26 cellular contexts compared by ENCODE assay signal in the genomic region with DNA sequence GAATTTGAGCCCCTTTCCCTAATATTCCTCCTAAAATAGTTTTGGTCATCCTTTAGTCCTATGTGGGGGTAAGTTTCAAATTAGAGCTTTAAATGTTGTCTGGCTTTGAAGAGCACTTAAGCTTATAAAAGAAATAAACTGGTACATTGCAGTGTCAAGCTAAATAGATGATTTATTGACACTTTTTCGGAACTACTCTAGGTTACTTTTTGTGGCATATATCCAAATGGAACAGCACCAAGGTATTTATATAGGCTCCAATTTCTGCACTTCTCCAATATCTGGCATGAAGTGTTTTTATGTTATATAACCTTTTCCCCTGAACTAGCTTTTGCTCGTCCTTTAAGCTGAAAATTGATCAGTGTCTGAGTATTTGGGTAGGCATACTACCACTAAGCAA.
"Had no signal": no experiment of that assay in that cellular context is flagged by ENCODE, and none has a peak within 500 bp of the region (broad histone marks: within the 10 kb centered on the region; RNA-seq: fewer than 3 reads in every experiment).

No MANE protein-coding gene starts in this region.

- H3K4me3 Mint-ChIP-seq: naive B cell; nephron progenitor cell; stimulated activated memory B cell treated with anti-CD40 and anti-IgM and Interleukin-4, amounts not matched to agents 10 μg/mL and 1 μg/mL and 100 μg/mL, for 72 hours; stimulated activated naive CD8-positive, alpha-beta T cell treated with anti-CD3 and anti-CD28 coated beads, Interleukin-15, Interleukin-2, amounts not matched to agents 100 ng/mL and 50 ng/mL, for 24 hours had no signal

- H3K4me1 ChIP-seq: lower lobe of right lung, right lobe of liver, spleen, upper lobe of left lung, uterus had no signal

- H3K36me3 ChIP-seq: esophagus muscularis mucosa, gastrocnemius medialis, heart right ventricle, left ventricle myocardium inferior, lower lobe of right lung, right lobe of liver, spleen, tibial artery, upper lobe of left lung, uterus had no signal

- H3K27ac ChIP-seq: dorsolateral prefrontal cortex, epithelial cell of prostate, esophagus muscularis mucosa, gastrocnemius medialis, heart right ventricle, left ventricle myocardium inferior, lower lobe of right lung, psoas muscle, right lobe of liver, spleen, tibial artery, upper lobe of left lung, uterus had no signal

- H3K27ac Mint-ChIP-seq: naive B cell; stimulated activated memory B cell treated with anti-CD40 and anti-IgM and Interleukin-4, amounts not matched to agents 10 μg/mL and 1 μg/mL and 100 μg/mL, for 72 hours; stimulated activated naive CD8-positive, alpha-beta T cell treated with anti-CD3 and anti-CD28 coated beads, Interleukin-15, Interleukin-2, amounts not matched to agents 100 ng/mL and 50 ng/mL, for 24 hours had no signal

- H3K36me3 Mint-ChIP-seq: naive B cell; stimulated activated memory B cell treated with anti-CD40 and anti-IgM and Interleukin-4, amounts not matched to agents 10 μg/mL and 1 μg/mL and 100 μg/mL, for 72 hours had no signal

- H3K4me3 ChIP-seq: dorsolateral prefrontal cortex, esophagus muscularis mucosa, gastrocnemius medialis, heart right ventricle, left ventricle myocardium inferior, lower lobe of right lung, psoas muscle, right lobe of liver, spleen, tibial artery, upper lobe of left lung, uterus had no signal

- DNase-seq: cortex of kidney; dorsolateral prefrontal cortex; effector memory CD4-positive, alpha-beta T cell; gastrocnemius medialis; heart right ventricle; left ventricle myocardium inferior; lower lobe of right lung; mesenchymal stem cell; naive B cell; nephron progenitor cell; psoas muscle; retina; right lobe of liver; spleen; stimulated activated CD4-positive, alpha-beta T cell treated with anti-CD3 and anti-CD28 coated beads, Interleukin-15, amount 100 ng/mL, for 24 hours; stimulated activated CD4-positive, alpha-beta T cell treated with anti-CD3 and anti-CD28 coated beads, Interleukin-1b, Interleukin-23, amount 100 ng/mL, for 48 hours; stimulated activated CD4-positive, alpha-beta T cell treated with anti-CD3 and anti-CD28 coated beads, Interleukin-4, amount 100 ng/mL, for 24 hours; tibial artery; upper lobe of left lung; uterus had no signal

- H3K4me1 Mint-ChIP-seq: naive B cell; stimulated activated memory B cell treated with anti-CD40 and anti-IgM and Interleukin-4, amounts not matched to agents 10 μg/mL and 1 μg/mL and 100 μg/mL, for 72 hours had no signal

- H3K27me3 Mint-ChIP-seq: naive B cell; stimulated activated memory B cell treated with anti-CD40 and anti-IgM and Interleukin-4, amounts not matched to agents 10 μg/mL and 1 μg/mL and 100 μg/mL, for 72 hours; stimulated activated naive CD8-positive, alpha-beta T cell treated with anti-CD3 and anti-CD28 coated beads, Interleukin-15, Interleukin-2, amounts not matched to agents 100 ng/mL and 50 ng/mL, for 24 hours had no signal

- H3K9me3 ChIP-seq: esophagus muscularis mucosa, gastrocnemius medialis, right lobe of liver, upper lobe of left lung, uterus had no signal

- H3K27me3 ChIP-seq: dorsolateral prefrontal cortex, esophagus muscularis mucosa, gastrocnemius medialis, heart right ventricle, right lobe of liver, spleen, tibial artery, upper lobe of left lung, uterus had no signal

- FAIRE-seq: endometrium, keratinocyte had no signal
